23 cellular contexts compared by ENCODE assay signal in genomic region chr19:57648336-57649003, GRCh38. TPM values are rescaled to one million over a fixed set of nuclear protein-coding genes. Genes with fewer than 3 reads are reported as not detected.
DNase-seq lines count a peak whose midpoint lies in the region; ATAC-seq and TF ChIP-seq lines count a peak whose summit lies in the region.
"Had no signal": no experiment of that assay in that cellular context is flagged by ENCODE, and none has a peak within 500 bp of the region (broad histone marks: within the 10 kb centered on the region; RNA-seq: fewer than 3 reads in every experiment).

No MANE protein-coding gene starts in this region.

- H3K36me3 ChIP-seq in mucosa of stomach (ENCODE audit: control insufficient read depth, insufficient read depth, low read length) (no peaks in the 10 kb centered on the region), upper lobe of left lung (peaks cover 0 to 3% (median 0%) of the 10 kb centered on the region in 4 donors)
- H3K36me3 ChIP-seq: pancreas, uterus had no signal

- H3K4me3 ChIP-seq in mucosa of stomach (ENCODE audit: low read length) (peak overlapping the region; percentile 1), upper lobe of left lung (no peak overlapping the region)
- H3K4me3 ChIP-seq: body of pancreas, pancreas, uterus had no signal

- H3K9me3 ChIP-seq in mucosa of stomach (ENCODE audit: control insufficient read depth, low read length) (no peaks in the 10 kb centered on the region), upper lobe of left lung (peaks cover 7 to 14% (median 10%) of the 10 kb centered on the region in 4 donors)
- H3K9me3 ChIP-seq: pancreas had no signal

- H3K9ac ChIP-seq in mucosa of stomach (ENCODE audit: low read length) = no peak overlapping the region

- H3K27me3 ChIP-seq in mucosa of stomach (ENCODE audit: control insufficient read depth, insufficient read depth, low read length) = no peaks in the 10 kb centered on the region
- no peaks in the 10 kb centered on the region for H3K27me3 ChIP-seq in upper lobe of left lung
- H3K27me3 ChIP-seq: body of pancreas, foreskin keratinocyte, pancreas, uterus had no signal

- H3K4me1 ChIP-seq in mucosa of stomach (ENCODE audit: control insufficient read depth, insufficient read depth, low read length) (peaks cover 16% of the 10 kb centered on the region), upper lobe of left lung (no peaks in the 10 kb centered on the region)
- H3K4me1 ChIP-seq: pancreas, uterus had no signal

- no peak for TF ChIP-seq EP300 in upper lobe of left lung (IDR thresholded peaks at IDR 0.05)

- ATAC-seq in GM18873 (IDR thresholded peaks at IDR 0.05; ENCODE audit: low FRiP score, unreplicated experiment) (no peak), upper lobe of left lung (ENCODE audit: low FRiP score in 2 of 2) (no peak)
- ATAC-seq: activated CD8-positive, alpha-beta T cell treated with anti-CD3 and anti-CD28 coated beads, Interleukin-2, amount 10 ng/mL, durations not matched to agents 7 days and 5 days; activated T-cell treated with anti-CD3 and anti-CD28 coated beads, Interleukin-2, amount 50 U/mL, for 4 hours; body of pancreas; foreskin keratinocyte; naive thymus-derived CD4-positive, alpha-beta T cell; pancreas; stimulated activated naive CD8-positive, alpha-beta T cell treated with anti-CD3 and anti-CD28 coated beads, Interleukin-15, amount 100 ng/mL, for 72 hours; T-cell had no signal

- H3K27ac ChIP-seq in upper lobe of left lung = no peak overlapping the region
- H3K27ac ChIP-seq: body of pancreas, foreskin keratinocyte, pancreas, uterus had no signal

- TF ChIP-seq CTCF in upper lobe of left lung (IDR thresholded peaks at IDR 0.05) = no peak

- DNase-seq in DMS79 (lab: John Stamatoyannopoulos, UW) (peak; percentile 21), NCI-H146 treated with DMSO at 0.1 percent for 48 hours (lab: John Stamatoyannopoulos, UW; ENCODE audit: unreplicated experiment) (peak; percentile 24), NCI-H82 (lab: John Stamatoyannopoulos, UW) (peak; percentile 79), NAMALWA (ENCODE audit: low spot score) (no peak), upper lobe of left lung (no peak)
- DNase-seq: activated CD8-positive, alpha-beta T cell treated with anti-CD3 and anti-CD28 coated beads, Interleukin-2, amount 10 ng/mL, durations not matched to agents 7 days and 5 days; activated naive CD8-positive, alpha-beta T cell treated with anti-CD3 and anti-CD28 coated beads, Interleukin-2, amount 10 ng/mL, durations not matched to agents 7 days and 5 days; activated T-cell treated with anti-CD3 and anti-CD28 coated beads, Interleukin-2, amount 50 U/mL, for 4 hours; foreskin keratinocyte; HFFc6; Kasumi-1; kidney glomerular epithelial cell; naive thymus-derived CD4-positive, alpha-beta T cell; NCI-H1436 treated with DMSO at 0.1 percent for 48 hours; pancreas; stimulated activated CD4-positive, alpha-beta T cell treated with anti-CD3 and anti-CD28 coated beads, Interleukin-2, amount 100 ng/mL, for 24 hours; stimulated activated naive CD8-positive, alpha-beta T cell treated with anti-CD3 and anti-CD28 coated beads, Interleukin-15, amount 100 ng/mL, for 72 hours; T-cell; uterus had no signal

- TF ChIP-seq POLR2A in upper lobe of left lung (IDR thresholded peaks at IDR 0.05) = no peak

- WGBS in upper lobe of left lung, 2 donors = 61 to 67% methylated on average over 6 of the region's 6 CpGs

RNA-seq across cellular contexts. Expression of gene ZNF211, which starts 15.5 kb away (rescaled TPM):
- total RNA-seq in upper lobe of left lung = 10 to 100 TPM in 3 of 6 donors, 1 to 10 TPM in 3; 7.1 to 16.4 (median 11.0) TPM

RNA-seq across cellular contexts. Expression of gene ZSCAN4, which starts 20.3 kb away (rescaled TPM):
- total RNA-seq in upper lobe of left lung = under 1 TPM in 2 of 6 donors, not detected in 4; 0.17 to 0.49 TPM
- total RNA-seq: activated CD8-positive, alpha-beta T cell treated with anti-CD3 and anti-CD28 coated beads, Interleukin-2, amount 10 ng/mL, durations not matched to agents 7 days and 5 days; activated naive CD8-positive, alpha-beta T cell treated with anti-CD3 and anti-CD28 coated beads, Interleukin-2, amount 10 ng/mL, durations not matched to agents 7 days and 5 days; activated T-cell treated with anti-CD3 and anti-CD28 coated beads, Interleukin-2, amount 50 U/mL, for 4 hours; B cell; body of pancreas; foreskin keratinocyte; HFFc6; naive thymus-derived CD4-positive, alpha-beta T cell; T-cell; uterus had no signal

RNA-seq across cellular contexts. Expression of gene ZNF551, which starts 33.3 kb away (rescaled TPM):
- total RNA-seq in upper lobe of left lung = 10 to 100 TPM in 2 of 6 donors, 1 to 10 TPM in 4; 4.3 to 15.4 (median 7.0) TPM

RNA-seq across cellular contexts. Expression of gene ZNF134, which starts 34.4 kb away (rescaled TPM):
- 10 to 100 TPM; 11.5 to 18.5 (median 16.1) TPM for total RNA-seq in upper lobe of left lung

RNA-seq across cellular contexts. Expression of gene ZNF530, which starts 48.8 kb away (rescaled TPM):
- total RNA-seq in upper lobe of left lung = 1 to 10 TPM; 1.7 to 7.3 (median 3.0) TPM

Comparison
In these comparisons a context has a peak if more than half of its experiments do, and no peak if none do; other contexts are left out.
1. DNase-seq: peak in DMS79 (single experiment), NCI-H146 treated with DMSO at 0.1 percent for 48 hours (single experiment) and NCI-H82 (single experiment); none in NAMALWA (single experiment) and upper lobe of left lung (0 of 2).